ENCODE assay signal across 1 cellular context in the genomic region with DNA sequence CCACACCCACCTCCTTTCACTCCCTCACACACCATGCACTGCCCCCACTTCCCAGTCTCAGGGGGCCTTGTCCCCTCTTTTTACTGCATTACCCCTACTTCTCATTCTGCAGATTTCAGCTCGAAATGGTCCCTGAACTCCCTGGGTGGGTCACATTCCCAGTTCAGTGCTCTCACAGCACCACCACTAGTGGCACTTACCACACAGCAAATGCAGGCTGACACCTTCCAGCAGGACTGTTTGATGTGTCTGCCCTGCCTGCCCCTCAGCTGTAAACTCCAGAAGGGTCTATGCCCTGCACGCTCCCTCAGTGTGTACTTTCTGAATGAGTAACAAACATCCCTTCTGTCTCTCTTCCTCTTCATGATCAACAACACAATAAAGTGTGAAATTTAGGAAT.
TF ChIP-seq lines count a peak whose summit lies in the region.

No MANE protein-coding gene starts in this region.

TF ChIP-seq in HCT116, 20 proteins besides CTCF, POLR2A, EP300 and RAD21:
- TF ChIP-seq ZBTB33 (IDR thresholded peaks at IDR 0.05; ENCODE audit: extremely low read depth, insufficient replicate concordance, low read length): no peak
- TF ChIP-seq YY1 (IDR thresholded peaks at IDR 0.05; ENCODE audit: extremely low read depth, insufficient replicate concordance, low read depth, low read length): no peak
- no peak for TF ChIP-seq EGR1 (IDR thresholded peaks at IDR 0.05; ENCODE audit: low read depth)
- no peak for TF ChIP-seq REST (IDR thresholded peaks at IDR 0.05; ENCODE audit: low read depth)
- TF ChIP-seq POLR2AphosphoS5 (IDR thresholded peaks at IDR 0.05; ENCODE audit: low read depth, low read length): no peak
- no peak for TF ChIP-seq ZNF274 (IDR thresholded peaks at IDR 0.05; ENCODE audit: low read depth, low read length)
- TF ChIP-seq, protein P1, sequence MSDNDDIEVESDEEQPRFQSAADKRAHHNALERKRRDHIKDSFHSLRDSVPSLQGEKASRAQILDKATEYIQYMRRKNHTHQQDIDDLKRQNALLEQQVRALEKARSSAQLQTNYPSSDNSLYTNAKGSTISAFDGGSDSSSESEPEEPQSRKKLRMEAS (IDR thresholded peaks at IDR 0.05): no peak
- TF ChIP-seq, protein P2, sequence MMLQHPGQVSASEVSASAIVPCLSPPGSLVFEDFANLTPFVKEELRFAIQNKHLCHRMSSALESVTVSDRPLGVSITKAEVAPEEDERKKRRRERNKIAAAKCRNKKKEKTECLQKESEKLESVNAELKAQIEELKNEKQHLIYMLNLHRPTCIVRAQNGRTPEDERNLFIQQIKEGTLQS (IDR thresholded peaks at IDR 0.05): no peak
- no peak for TF ChIP-seq FOSL1 (IDR thresholded peaks at IDR 0.05; ENCODE audit: low read depth)
